8 cellular contexts compared by ENCODE assay signal in the genomic region with DNA sequence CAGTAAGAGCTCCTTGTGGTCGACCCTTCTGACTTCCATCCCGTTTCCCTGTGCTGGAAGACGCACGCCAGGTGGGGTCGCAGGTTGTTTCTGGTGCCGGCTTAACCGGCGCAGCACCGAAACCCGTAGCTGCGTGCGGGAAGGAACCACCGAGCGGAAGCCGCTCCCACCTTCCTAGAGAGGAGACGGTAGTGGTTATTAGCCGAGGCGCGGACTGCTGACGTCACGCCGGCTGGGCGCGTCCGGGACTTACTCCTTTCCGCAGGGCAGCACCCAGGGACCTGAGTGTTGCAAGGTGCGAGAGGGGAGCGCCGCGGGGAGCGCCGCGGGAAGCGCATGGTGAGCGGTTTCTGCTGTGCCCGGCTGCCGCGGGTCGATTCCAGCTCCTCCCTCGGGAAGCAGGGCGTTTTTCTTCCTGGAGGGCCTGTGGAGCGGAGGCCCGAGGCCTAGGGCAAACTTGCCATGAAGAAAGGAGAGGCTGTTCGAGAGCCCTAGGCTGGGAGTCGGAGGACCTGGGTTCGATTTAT. TPM values are rescaled to one million over a fixed set of nuclear protein-coding genes. Genes with fewer than 3 reads are reported as not detected.
DNase-seq lines count a peak whose midpoint lies in the region; ATAC-seq and TF ChIP-seq lines count a peak whose summit lies in the region.

ZNF501 (plus strand) TSS at position 252 of the 527 bp plus-strand sequence. CDS start 4,787 bp downstream, outside the sequence.

- H3F3A ChIP-seq in GM23338 (replicated peaks; ENCODE audit: low read depth) = 0 out of 2 replicates have a peak, but pooled peaks cover 2% of the 10 kb centered on the region

- no peaks in the 10 kb centered on the region for H3K4me1 Mint-ChIP-seq in GM23338
- peaks cover 5% of the 10 kb centered on the region for H3K4me1 Mint-ChIP-seq in WTC11

- H3K27ac Mint-ChIP-seq in GM23338 (peak within 1 kb of the TSS; percentile 89), WTC11 (peak within 1 kb of the TSS; percentile 97)

- H3K4me1 ChIP-seq in GM23338 (ENCODE audit: insufficient read depth) = peaks cover 4% of the 10 kb centered on the region; the same call in 1 of the 2 replicates

- POLR2A ChIA-PET in WTC11 (lab: Charles Lee) = interaction anchor here (0.6 to 1.5 kb wide), 6 partner anchors 17 to 246 kb away, joined by 3 to 10 read pairs (median 4); partner anchors contain the start of genes EXOSC7, KIAA1143, KIF15 and ZDHHC3

- H3K4me3 ChIP-seq in GM23338 (peak within 1 kb of the TSS; percentile 88), cardiac fibroblast (replicated peaks in 1 of 2; ENCODE audit: low read depth in 2 of 2, low read length in 2 of 2) (peak within 1 kb of the TSS; percentile 78 to 79), skin epidermis (peak within 1 kb of the TSS; percentile 50 to 71 (median 61))

- H3K27me3 ChIP-seq in GM23338 (ENCODE audit: insufficient read depth) = no peaks in the 10 kb centered on the region

- peak within 1 kb of the TSS; percentile 100 for H2AFZ ChIP-seq in GM23338

- 0 out of 2 replicates have a peak, but pooled peaks cover 3% of the 10 kb centered on the region for H3K79me2 ChIP-seq in GM23338 (replicated peaks; ENCODE audit: insufficient read depth)

- peak within 1 kb of the TSS; percentile 81 for H3K4me2 ChIP-seq in GM23338

- H3K36me3 ChIP-seq in GM23338 (ENCODE audit: insufficient read depth) = peaks cover 27% of the 10 kb centered on the region

- peaks cover 6% of the 10 kb centered on the region for H3K27me3 Mint-ChIP-seq in GM23338 (ENCODE audit: insufficient read depth, low read depth, poor library complexity)
- H3K27me3 Mint-ChIP-seq in WTC11 (ENCODE audit: low read depth) = peaks cover 16% of the 10 kb centered on the region

- CTCF ChIA-PET in WTC11 (lab: Charles Lee) = interaction anchor here (1.7 kb wide), 1 partner anchor 17 kb away, joined by 9 read pairs; the partner anchor contains the start of gene ZNF502

- H3K9me2 ChIP-seq in GM23338 (ENCODE audit: insufficient read depth) = peaks cover 10% of the 10 kb centered on the region

- DNase-seq in DMS53 (lab: John Stamatoyannopoulos, UW) = peak; percentile 91
- peak; percentile 98 for DNase-seq in GM23338 (ENCODE audit: low spot score)
- DNase-seq in NCI-H146 (lab: John Stamatoyannopoulos, UW) = peak; percentile 92
- peak; percentile 95 for DNase-seq in WTC11 (ENCODE audit: low spot score)
- DNase-seq in cardiac fibroblast (ENCODE audit: low read depth in 2 of 2) = peak; percentile 95
- DNase-seq in iPS-NIHi7 (ENCODE audit: extremely low spot score) = peak; percentile 96
- DNase-seq in SW 1271 (lab: John Stamatoyannopoulos, UW) = no peak

- H3K9me3 Mint-ChIP-seq in GM23338 (peaks cover 95% of the 10 kb centered on the region), WTC11 (peaks cover 70% of the 10 kb centered on the region)

- no peaks in the 10 kb centered on the region for H4K20me1 ChIP-seq in GM23338 (replicated peaks; ENCODE audit: insufficient read depth)

- peaks cover 83% of the 10 kb centered on the region for H3K36me3 Mint-ChIP-seq in GM23338 (ENCODE audit: low read depth)
- peaks cover 61% of the 10 kb centered on the region for H3K36me3 Mint-ChIP-seq in WTC11

- TF ChIP-seq CTCF in GM23338 (conservative IDR thresholded peaks at IDR 0.05; ENCODE audit: low read depth in 2 of 2) (no peak), WTC11 (IDR thresholded peaks at IDR 0.05) (no peak), cardiac fibroblast (IDR thresholded peaks at IDR 0.05; ENCODE audit: low read depth, low read length) (no peak)

- ATAC-seq in GM23338 (peak; percentile 99), WTC11 (peak; percentile 99)

- peak within 1 kb of the TSS; percentile 74; the same call in 1 of the 2 replicates for H3K27ac ChIP-seq in GM23338 (ENCODE audit: low read depth)
- H3K27ac ChIP-seq in skin epidermis = peak within 1 kb of the TSS in 16 of 21 experiments; percentile 31 to 77 (median 64)

- H3K4me3 Mint-ChIP-seq in GM23338 = peak within 1 kb of the TSS; percentile 91
- H3K4me3 Mint-ChIP-seq in WTC11 = peak within 1 kb of the TSS; percentile 97

TF ChIP-seq in GM23338, 12 proteins besides CTCF, POLR2A, EP300 and RAD21 (continues in another document):
- TF ChIP-seq ETS1 (IDR thresholded peaks at IDR 0.05) = peak; percentile 87
- TF ChIP-seq CREB1 (CRISPR knock-in tag; IDR thresholded peaks at IDR 0.05; ENCODE audit: low read depth) = peak; percentile 99
- no peak for TF ChIP-seq REST (IDR thresholded peaks at IDR 0.05; ENCODE audit: unreplicated experiment)
- TF ChIP-seq POLR2AphosphoS5 (IDR thresholded peaks at IDR 0.05; ENCODE audit: low read depth) = peak; percentile 85
- TF ChIP-seq JUNB (IDR thresholded peaks at IDR 0.05; ENCODE audit: unreplicated experiment) = no peak

TF ChIP-seq in WTC11, 78 proteins besides CTCF, POLR2A, EP300 and RAD21 (continues in another document):
- no peak for TF ChIP-seq ZBTB21 (CRISPR knock-in tag; IDR thresholded peaks at IDR 0.05; ENCODE audit: borderline replicate concordance)
- TF ChIP-seq USF2 (CRISPR knock-in tag; IDR thresholded peaks at IDR 0.05) = no peak
- TF ChIP-seq, protein P1, sequence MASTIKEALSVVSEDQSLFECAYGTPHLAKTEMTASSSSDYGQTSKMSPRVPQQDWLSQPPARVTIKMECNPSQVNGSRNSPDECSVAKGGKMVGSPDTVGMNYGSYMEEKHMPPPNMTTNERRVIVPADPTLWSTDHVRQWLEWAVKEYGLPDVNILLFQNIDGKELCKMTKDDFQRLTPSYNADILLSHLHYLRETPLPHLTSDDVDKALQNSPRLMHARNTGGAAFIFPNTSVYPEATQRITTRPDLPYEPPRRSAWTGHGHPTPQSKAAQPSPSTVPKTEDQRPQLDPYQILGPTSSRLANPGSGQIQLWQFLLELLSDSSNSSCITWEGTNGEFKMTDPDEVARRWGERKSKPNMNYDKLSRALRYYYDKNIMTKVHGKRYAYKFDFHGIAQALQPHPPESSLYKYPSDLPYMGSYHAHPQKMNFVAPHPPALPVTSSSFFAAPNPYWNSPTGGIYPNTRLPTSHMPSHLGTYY (CRISPR knock-in tag; IDR thresholded peaks at IDR 0.05) = no peak
- no peak for TF ChIP-seq ZNF396 (CRISPR knock-in tag; IDR thresholded peaks at IDR 0.05; ENCODE audit: borderline replicate concordance)
- TF ChIP-seq ZBTB43 (CRISPR knock-in tag; IDR thresholded peaks at IDR 0.05) = peak; percentile 70; the same call in 1 of the 2 replicates
- TF ChIP-seq CBFB (CRISPR knock-in tag; IDR thresholded peaks at IDR 0.05; ENCODE audit: low read depth) = peak; percentile 34; the same call in 1 of the 2 replicates
- no peak for TF ChIP-seq TP53 (CRISPR knock-in tag; IDR thresholded peaks at IDR 0.05)
- peak; percentile 73 for TF ChIP-seq SMAD4 (CRISPR knock-in tag; IDR thresholded peaks at IDR 0.05)
- TF ChIP-seq ZNF423 (CRISPR knock-in tag; IDR thresholded peaks at IDR 0.05) = peak; percentile 95
- TF ChIP-seq HMGA2 (CRISPR knock-in tag; IDR thresholded peaks at IDR 0.05) = no peak
- TF ChIP-seq ZNF671 (CRISPR knock-in tag; IDR thresholded peaks at IDR 0.05) = no peak
- TF ChIP-seq, protein P2, sequence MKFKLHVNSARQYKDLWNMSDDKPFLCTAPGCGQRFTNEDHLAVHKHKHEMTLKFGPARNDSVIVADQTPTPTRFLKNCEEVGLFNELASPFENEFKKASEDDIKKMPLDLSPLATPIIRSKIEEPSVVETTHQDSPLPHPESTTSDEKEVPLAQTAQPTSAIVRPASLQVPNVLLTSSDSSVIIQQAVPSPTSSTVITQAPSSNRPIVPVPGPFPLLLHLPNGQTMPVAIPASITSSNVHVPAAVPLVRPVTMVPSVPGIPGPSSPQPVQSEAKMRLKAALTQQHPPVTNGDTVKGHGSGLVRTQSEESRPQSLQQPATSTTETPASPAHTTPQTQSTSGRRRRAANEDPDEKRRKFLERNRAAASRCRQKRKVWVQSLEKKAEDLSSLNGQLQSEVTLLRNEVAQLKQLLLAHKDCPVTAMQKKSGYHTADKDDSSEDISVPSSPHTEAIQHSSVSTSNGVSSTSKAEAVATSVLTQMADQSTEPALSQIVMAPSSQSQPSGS (CRISPR knock-in tag; IDR thresholded peaks at IDR 0.05; ENCODE audit: borderline replicate concordance, low read depth) = no peak; the same call in 1 of the 2 replicates
- no peak for TF ChIP-seq E2F4 (CRISPR knock-in tag; IDR thresholded peaks at IDR 0.05; ENCODE audit: borderline replicate concordance, low read depth)
- 0 out of 2 replicates have a peak, but pooled peaks have one; percentile 50 for TF ChIP-seq ESRRA (CRISPR knock-in tag; IDR thresholded peaks at IDR 0.05; ENCODE audit: borderline replicate concordance)
- peak; percentile 96 for TF ChIP-seq FOXP1 (CRISPR knock-in tag; IDR thresholded peaks at IDR 0.05; ENCODE audit: borderline replicate concordance)
- 0 out of 2 replicates have a peak, but pooled peaks have one; percentile 29 for TF ChIP-seq PRRX2 (CRISPR knock-in tag; IDR thresholded peaks at IDR 0.05)

RNA-seq across cellular contexts. Expression of gene ZNF501, which starts in this region (rescaled TPM):
- 6.6 and 8.0 TPM in 2 replicates for total RNA-seq in GM23338 (2014; rRNA removed; shearing (Covaris generic))
- polyA plus RNA-seq in GM23338 (2016; fragmentation: Nextera tagmentation; extraction: Ambion mirVana) = 3.3 and 4.2 TPM in 2 replicates
- 8.8 to 9.0 TPM (median 8.8 TPM) in 3 replicates for total RNA-seq in WTC11 (2021)

Comparison
In these comparisons a context has a peak if more than half of its experiments do, and no peak if none do; other contexts are left out.
1. DNase-seq: peak in DMS53 (single experiment), GM23338 (single experiment), NCI-H146 (single experiment), WTC11 (single experiment), cardiac fibroblast (2 of 2) and iPS-NIHi7 (single experiment); none in SW 1271 (0 of 2).
2. Peak in every context shown above with its lines, with median percentiles within 50 percentile points of each other: H3K4me3 ChIP-seq.